8 cellular contexts compared by ENCODE assay signal in the genomic region with DNA sequence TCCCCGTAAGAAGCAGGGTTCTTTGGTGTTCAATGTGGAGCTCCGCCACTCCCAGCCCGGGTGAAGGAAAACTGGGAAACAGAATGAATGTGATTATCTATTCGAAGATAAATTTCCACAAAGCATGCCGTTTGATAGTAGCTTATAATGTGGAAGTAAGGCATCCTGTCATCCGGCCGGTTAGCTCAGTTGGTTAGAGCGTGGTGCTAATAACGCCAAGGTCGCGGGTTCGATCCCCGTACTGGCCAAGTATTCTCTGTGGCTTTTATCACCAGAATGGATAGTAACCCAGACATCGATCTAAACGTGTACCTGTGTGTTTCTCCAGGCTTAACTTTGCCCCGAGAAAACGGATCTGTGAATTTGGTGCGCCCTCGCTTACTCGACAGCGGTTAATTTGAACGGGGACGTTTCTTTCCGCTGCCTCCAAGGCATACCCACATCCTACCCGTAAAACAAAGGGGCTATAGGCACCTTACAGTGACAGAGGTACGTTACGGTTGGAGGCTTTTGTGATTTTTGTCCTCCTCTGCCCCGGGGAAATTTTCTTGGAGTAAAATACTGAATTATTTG.
A peak's percentile ranks its signal among the peaks of the same experiment; 100 is the strongest.
DNase-seq lines count a peak whose midpoint lies in the region; ATAC-seq and TF ChIP-seq lines count a peak whose summit lies in the region.

No MANE protein-coding gene starts in this region.

- H2AFZ ChIP-seq in OCI-LY1 (ENCODE audit: low read length), result no peak overlapping the region

- peak overlapping the region; percentile 63 for H3K4me2 ChIP-seq in OCI-LY1 (ENCODE audit: low read length)

- H3F3A ChIP-seq in OCI-LY1 (ENCODE audit: insufficient read depth, low read length), result no peaks in the 10 kb centered on the region

- no peaks in the 10 kb centered on the region for H4K20me1 ChIP-seq in OCI-LY1 (ENCODE audit: insufficient read depth, low read length)

- H3K9me3 Mint-ChIP-seq in CD8-positive, alpha-beta memory T cell, result peaks cover 0 to 9% (median 9%) of the 10 kb centered on the region in 5 donors
- peaks cover 0 to 25% (median 10%) of the 10 kb centered on the region in 7 donors for H3K9me3 Mint-ChIP-seq in naive B cell

- H3K9ac ChIP-seq in OCI-LY1 (ENCODE audit: low read length), result peak overlapping the region; percentile 62

- ATAC-seq in GM21515 (IDR thresholded peaks at IDR 0.05; ENCODE audit: unreplicated experiment) (peak; percentile 60), esophagus mucosa (peak; percentile 96), naive B cell (ENCODE audit: low read depth in 2 of 2) (peak; percentile 83 to 85)

- peak; percentile 76 to 92 (median 84) for DNase-seq in CD8-positive, alpha-beta memory T cell
- DNase-seq in HuH-7 (ENCODE audit: low spot score), result peak; percentile 52
- peak; percentile 94 for DNase-seq in activated CD8-positive, alpha-beta memory T cell treated with anti-CD3 and anti-CD28 coated beads, Interleukin-2, amount 50 U/mL, for 48 hours
- peak; percentile 79 for DNase-seq in naive B cell
- DNase-seq in stimulated activated CD8-positive, alpha-beta memory T cell treated with anti-CD3 and anti-CD28 coated beads, Interleukin-7, amount 100 ng/mL, for 48 hours (ENCODE audit: extremely low read depth in 1 of 2, low read depth in 1 of 2), result peak; percentile 60 to 74

- peaks cover 25 to 39% (median 30%) of the 10 kb centered on the region in 3 donors for H3K4me1 Mint-ChIP-seq in CD8-positive, alpha-beta memory T cell
- peaks cover 16 to 28% (median 28%) of the 10 kb centered on the region in 3 donors for H3K4me1 Mint-ChIP-seq in naive B cell

- peaks cover 0 to 8% (median 0%) of the 10 kb centered on the region in 3 donors for H3K36me3 Mint-ChIP-seq in CD8-positive, alpha-beta memory T cell
- no peaks in the 10 kb centered on the region for H3K36me3 Mint-ChIP-seq in naive B cell

- peaks cover 0 to 17% of the 10 kb centered on the region in 2 donors for H3K27me3 Mint-ChIP-seq in CD8-positive, alpha-beta memory T cell
- H3K27me3 Mint-ChIP-seq in naive B cell, result peaks cover 0 to 20% (median 5%) of the 10 kb centered on the region in 3 donors

- peaks cover 3% of the 10 kb centered on the region for H3K4me1 ChIP-seq in CD8-positive, alpha-beta memory T cell (ENCODE audit: insufficient read depth, low read length)
- H3K4me1 ChIP-seq in OCI-LY1 (ENCODE audit: insufficient read depth, low read length, severe bottlenecking), result peaks cover 2% of the 10 kb centered on the region

- H3K27ac ChIP-seq in CD8-positive, alpha-beta memory T cell (ENCODE audit: low read depth, low read length), result peak overlapping the region; percentile 17
- H3K27ac ChIP-seq in OCI-LY1 (ENCODE audit: low read depth, low read length, poor library complexity, severe bottlenecking), result peak overlapping the region; percentile 39

- H3K4me3 ChIP-seq in CD8-positive, alpha-beta memory T cell (ENCODE audit: low read length), result peak overlapping the region; percentile 70
- H3K4me3 ChIP-seq in OCI-LY1 (ENCODE audit: low read depth, low read length, poor library complexity, severe bottlenecking), result peak overlapping the region; percentile 67

- H3K79me2 ChIP-seq in OCI-LY1 (ENCODE audit: insufficient read depth, low read length), result no peaks in the 10 kb centered on the region

- no peaks in the 10 kb centered on the region for H3K36me3 ChIP-seq in CD8-positive, alpha-beta memory T cell (ENCODE audit: insufficient read depth, low read length)
- no peaks in the 10 kb centered on the region for H3K36me3 ChIP-seq in OCI-LY1 (ENCODE audit: insufficient read depth, low read length)

- POLR2A ChIA-PET in CD8-positive, alpha-beta memory T cell (lab: Charles Lee), result interaction anchor here (0.8 to 1.1 kb wide), 2 partner anchors 64 to 209 kb away, joined by 4 read pairs; no protein-coding TSS in a partner anchor

- peak overlapping the region; percentile 78 to 99 (median 92) for H3K27ac Mint-ChIP-seq in CD8-positive, alpha-beta memory T cell
- peak overlapping the region; percentile 25 to 99 (median 93) for H3K27ac Mint-ChIP-seq in naive B cell

- CTCF ChIA-PET in CD8-positive, alpha-beta memory T cell (lab: Charles Lee), result interaction anchor here (0.7 to 2.1 kb wide), 13 partner anchors 10 to 1151 kb away, joined by 3 to 12 read pairs (median 3); no protein-coding TSS in a partner anchor

- no peaks in the 10 kb centered on the region for H3K9me2 ChIP-seq in OCI-LY1 (ENCODE audit: low read depth, low read length)

- H3K4me3 Mint-ChIP-seq in CD8-positive, alpha-beta memory T cell, result peak overlapping the region; percentile 91 to 96 (median 94)
- H3K4me3 Mint-ChIP-seq in naive B cell, result peak overlapping the region; percentile 84 to 96 (median 92)

- H3K9me3 ChIP-seq in CD8-positive, alpha-beta memory T cell (ENCODE audit: low read length), result no peaks in the 10 kb centered on the region
- no peaks in the 10 kb centered on the region for H3K9me3 ChIP-seq in OCI-LY1 (ENCODE audit: low read length)

- no peaks in the 10 kb centered on the region for H3K27me3 ChIP-seq in CD8-positive, alpha-beta memory T cell (ENCODE audit: insufficient read depth, low read length, poor library complexity, severe bottlenecking)
- no peaks in the 10 kb centered on the region for H3K27me3 ChIP-seq in OCI-LY1 (ENCODE audit: insufficient read depth, low read length)

- no peak for TF ChIP-seq CTCF in OCI-LY1 (IDR thresholded peaks at IDR 0.05; ENCODE audit: low read length)

Comparison
In these comparisons a context has a peak if more than half of its experiments do, and no peak if none do; other contexts are left out.
1. Peak in every context shown above with its lines: DNase-seq, ATAC-seq, H3K4me3 ChIP-seq and H3K27ac ChIP-seq.